ENCODE assay signal across 31 cellular contexts in genomic region chr16:25546781-25547180, GRCh38.
"Had no signal": no experiment of that assay in that cellular context is flagged by ENCODE, and none has a peak within 500 bp of the region (broad histone marks: within the 10 kb centered on the region; RNA-seq: fewer than 3 reads in every experiment).

No MANE protein-coding gene starts in this region.

- H3K9me3 ChIP-seq: adrenal gland, body of pancreas had no signal

- H3K27ac ChIP-seq: adrenal gland, body of pancreas, VCaP had no signal

- H3K27me3 ChIP-seq: adrenal gland, body of pancreas had no signal

- H3K4me1 ChIP-seq: adrenal gland, body of pancreas had no signal

- H3K4me3 ChIP-seq: adrenal gland, body of pancreas had no signal

- ATAC-seq: activated naive CD4-positive, alpha-beta T cell treated with anti-CD3 and anti-CD28 coated beads, Interleukin-2, amount 50 U/mL, for 72 hours; activated T-cell treated with anti-CD3 and anti-CD28 coated beads, Interleukin-2, amount 50 U/mL, for 4 hours; body of pancreas had no signal

- FAIRE-seq: astrocyte, bronchial epithelial cell, TTC549 had no signal

- DNase-seq: activated B cell treated with CpG ODN at 0.5 μM for 24 hours; activated CD4-positive, alpha-beta memory T cell treated with anti-CD3 and anti-CD28 coated beads for 36 hours; activated CD4-positive, alpha-beta T cell treated with anti-CD3 and anti-CD28 coated beads for 4 hours; activated CD4-positive, alpha-beta T cell treated with anti-CD3 and anti-CD28 coated beads, Interleukin-2, amount 50 U/mL, for 1 hour; activated CD4-positive, CD25-positive, alpha-beta regulatory T cell treated with anti-CD3 and anti-CD28 coated beads, Interleukin-2, amount 50 U/mL, for 72 hours; activated CD8-positive, alpha-beta memory T cell treated with anti-CD3 and anti-CD28 coated beads, Interleukin-2, amount 50 U/mL, for 4 hours; activated gamma-delta T cell treated with Interleukin-2 at 50 U/mL for 16 hours; activated naive CD4-positive, alpha-beta T cell treated with anti-CD3 and anti-CD28 coated beads for 36 hours; activated T-cell treated with anti-CD3 and anti-CD28 coated beads for 4 hours; activated T-cell treated with anti-CD3 and anti-CD28 coated beads, Interleukin-2, amount 50 U/mL, for 4 hours; adrenal gland; body of pancreas; caudate nucleus; cerebellar nuclear complex; Karpas-422; KBM-7; MM.1S; NCI-H1092 treated with DMSO at 0.1 percent for 48 hours; NCI-H1417 treated with DMSO at 0.1 percent for 48 hours; NCI-H187 treated with DMSO at 0.1 percent for 48 hours; NCI-H2081 treated with DMSO at 0.1 percent for 48 hours; NCI-H345; NCI-H524 treated with DMSO at 0.1 percent for 48 hours; NCI-H748 treated with DMSO at 0.1 percent for 48 hours; OCI-M1; Right ventricle myocardium superior had no signal

- H3K36me3 ChIP-seq: adrenal gland had no signal
